ENCODE assay signal across 8 cellular contexts in the genomic region with DNA sequence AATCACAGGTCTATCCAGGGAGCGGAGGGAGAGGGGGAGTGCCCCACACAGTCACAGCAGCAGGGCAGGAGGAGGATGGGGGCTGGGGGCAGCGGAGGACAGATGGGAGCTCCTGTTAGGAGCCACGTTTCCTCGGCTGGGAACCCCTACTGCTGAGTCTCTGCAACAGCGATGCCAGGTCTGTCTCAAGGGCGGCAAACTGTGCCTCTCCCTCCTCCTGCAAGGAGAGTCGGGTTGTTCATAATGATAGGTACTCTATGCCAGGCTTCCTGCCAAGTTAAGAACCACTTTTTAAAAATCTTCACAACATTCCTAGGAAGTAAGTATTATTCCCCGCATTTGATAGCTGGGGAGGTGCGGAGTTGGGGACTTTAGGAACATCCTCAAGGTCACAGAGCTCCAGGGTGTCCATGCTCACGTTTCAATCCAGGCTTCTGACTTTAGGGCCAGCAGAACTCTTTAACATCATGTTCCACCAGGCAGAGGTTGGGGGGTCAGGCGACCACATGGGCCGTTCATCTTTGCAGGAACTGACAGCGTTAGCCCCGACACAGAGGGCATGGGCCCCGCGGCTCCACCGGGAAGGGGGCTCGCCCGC.
DNase-seq lines count a peak whose midpoint lies in the region; ATAC-seq lines count a peak whose summit lies in the region.

No MANE protein-coding gene starts in this region.

- H3K27ac Mint-ChIP-seq in stimulated activated effector memory CD8-positive, alpha-beta T cell treated with anti-CD3 and anti-CD28 coated beads, Interleukin-12 subunit alpha, Interleukin-12 subunit beta, amount 100 ng/mL, for 72 hours = peak overlapping the region; percentile 29

- H3K4me1 Mint-ChIP-seq in stimulated activated effector memory CD8-positive, alpha-beta T cell treated with anti-CD3 and anti-CD28 coated beads, Interleukin-12 subunit alpha, Interleukin-12 subunit beta, amount 100 ng/mL, for 72 hours = peaks cover 32% of the 10 kb centered on the region

- DNase-seq in NCI-H748 (lab: John Stamatoyannopoulos, UW; ENCODE audit: unreplicated experiment) (peak; percentile 15), NCI-H748 treated with DMSO at 0.1 percent for 48 hours (lab: John Stamatoyannopoulos, UW) (no peak), NCI-H2029 (lab: John Stamatoyannopoulos, UW) (peak; percentile 23), iPS-NIHi7 (ENCODE audit: extremely low spot score) (peak; percentile 48), NOMO-1 (lab: John Stamatoyannopoulos, UW; ENCODE audit: unreplicated experiment in 2 of 2) (no peak)
- DNase-seq in stimulated activated effector memory CD8-positive, alpha-beta T cell treated with anti-CD3 and anti-CD28 coated beads, Interleukin-12 subunit alpha, Interleukin-12 subunit beta, amount 100 ng/mL, for 72 hours (ENCODE audit: low spot score in 2 of 2) = no peak

- H3K9me3 Mint-ChIP-seq in stimulated activated effector memory CD8-positive, alpha-beta T cell treated with anti-CD3 and anti-CD28 coated beads, Interleukin-12 subunit alpha, Interleukin-12 subunit beta, amount 100 ng/mL, for 72 hours = no peaks in the 10 kb centered on the region

- H3K36me3 Mint-ChIP-seq in stimulated activated effector memory CD8-positive, alpha-beta T cell treated with anti-CD3 and anti-CD28 coated beads, Interleukin-12 subunit alpha, Interleukin-12 subunit beta, amount 100 ng/mL, for 72 hours = no peaks in the 10 kb centered on the region

- H3K4me3 Mint-ChIP-seq in stimulated activated effector memory CD8-positive, alpha-beta T cell treated with anti-CD3 and anti-CD28 coated beads, Interleukin-12 subunit alpha, Interleukin-12 subunit beta, amount 100 ng/mL, for 72 hours = peak overlapping the region; percentile 24

- ATAC-seq in stimulated activated effector memory CD8-positive, alpha-beta T cell treated with anti-CD3 and anti-CD28 coated beads, Interleukin-12 subunit alpha, Interleukin-12 subunit beta, amount 100 ng/mL, for 72 hours = no peak
- ATAC-seq in GM21717 (IDR thresholded peaks at IDR 0.05; ENCODE audit: unreplicated experiment) = no peak

- H3K27ac ChIP-seq in angular gyrus (ENCODE audit: low read depth, low read length) = peak overlapping the region; percentile 96

Comparison
In these comparisons a context has a peak if more than half of its experiments do, and no peak if none do; other contexts are left out.
1. DNase-seq: peak in NCI-H748 (single experiment), NCI-H2029 (single experiment) and iPS-NIHi7 (single experiment); none in NCI-H748 treated with DMSO at 0.1 percent for 48 hours (single experiment), stimulated activated effector memory CD8-positive, alpha-beta T cell treated with anti-CD3 and anti-CD28 coated beads, Interleukin-12 subunit alpha, Interleukin-12 subunit beta, amount 100 ng/mL, for 72 hours (0 of 2) and NOMO-1 (0 of 2).